In genomic region chr19:56099638-56100539, GRCh38 we compare ENCODE assay signal across 1 cellular context.
A peak's percentile ranks its signal among the peaks of the same experiment; 100 is the strongest.
TF ChIP-seq lines count a peak whose summit lies in the region.

No MANE protein-coding gene starts in this region.

TF ChIP-seq in K562, 482 proteins besides CTCF, POLR2A, EP300 and RAD21 (continued from another document):
- TF ChIP-seq, protein P1, sequence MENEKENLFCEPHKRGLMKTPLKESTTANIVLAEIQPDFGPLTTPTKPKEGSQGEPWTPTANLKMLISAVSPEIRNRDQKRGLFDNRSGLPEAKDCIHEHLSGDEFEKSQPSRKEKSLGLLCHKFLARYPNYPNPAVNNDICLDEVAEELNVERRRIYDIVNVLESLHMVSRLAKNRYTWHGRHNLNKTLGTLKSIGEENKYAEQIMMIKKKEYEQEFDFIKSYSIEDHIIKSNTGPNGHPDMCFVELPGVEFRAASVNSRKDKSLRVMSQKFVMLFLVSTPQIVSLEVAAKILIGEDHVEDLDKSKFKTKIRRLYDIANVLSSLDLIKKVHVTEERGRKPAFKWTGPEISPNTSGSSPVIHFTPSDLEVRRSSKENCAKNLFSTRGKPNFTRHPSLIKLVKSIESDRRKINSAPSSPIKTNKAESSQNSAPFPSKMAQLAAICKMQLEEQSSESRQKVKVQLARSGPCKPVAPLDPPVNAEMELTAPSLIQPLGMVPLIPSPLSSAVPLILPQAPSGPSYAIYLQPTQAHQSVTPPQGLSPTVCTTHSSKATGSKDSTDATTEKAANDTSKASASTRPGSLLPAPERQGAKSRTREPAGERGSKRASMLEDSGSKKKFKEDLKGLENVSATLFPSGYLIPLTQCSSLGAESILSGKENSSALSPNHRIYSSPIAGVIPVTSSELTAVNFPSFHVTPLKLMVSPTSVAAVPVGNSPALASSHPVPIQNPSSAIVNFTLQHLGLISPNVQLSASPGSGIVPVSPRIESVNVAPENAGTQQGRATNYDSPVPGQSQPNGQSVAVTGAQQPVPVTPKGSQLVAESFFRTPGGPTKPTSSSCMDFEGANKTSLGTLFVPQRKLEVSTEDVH (IDR thresholded peaks at IDR 0.05; ENCODE audit: low read depth, partially characterized antibody) = no peak
- TF ChIP-seq ZFX (CRISPR knock-in tag; IDR thresholded peaks at IDR 0.05) (no peak), BHLHE40 (IDR thresholded peaks at IDR 0.05; ENCODE audit: low read length) (no peak), KLF13 (tag; IDR thresholded peaks at IDR 0.05; ENCODE audit: borderline replicate concordance, low read depth) (no peak), ZNF23 (CRISPR knock-in tag; IDR thresholded peaks at IDR 0.05) (no peak), CEBPG (CRISPR knock-in tag; IDR thresholded peaks at IDR 0.05) (no peak), CEBPG (tag; conservative IDR thresholded peaks at IDR 0.05 in 1 of 2, IDR thresholded peaks at IDR 0.05 in 1 of 2) (no peak), NFATC3 (IDR thresholded peaks at IDR 0.05) (no peak), ZC3H8 (IDR thresholded peaks at IDR 0.05) (no peak), POLR2G (IDR thresholded peaks at IDR 0.05; ENCODE audit: low read depth, low read length) (peak; percentile 42; the same call in 1 of the 2 replicates), CBX5 (IDR thresholded peaks at IDR 0.05; ENCODE audit: borderline replicate concordance, low read depth) (no peak), CC2D1A (IDR thresholded peaks at IDR 0.05) (no peak), BCL6 (CRISPR knock-in tag; IDR thresholded peaks at IDR 0.05) (no peak), RBM22 (IDR thresholded peaks at IDR 0.05; ENCODE audit: low read depth, low read length, poor library complexity, severe bottlenecking) (peak; percentile 63), EWSR1 (IDR thresholded peaks at IDR 0.05; ENCODE audit: borderline replicate concordance, low read depth, partially characterized antibody) (no peak)
